13 cellular contexts compared by ENCODE assay signal in genomic region chr19:51111606-51112005, GRCh38. TPM values are rescaled to one million over a fixed set of nuclear protein-coding genes. Genes with fewer than 3 reads are reported as not detected.
DNase-seq lines count a peak whose midpoint lies in the region; TF ChIP-seq lines count a peak whose summit lies in the region.
"Had no signal": no experiment of that assay in that cellular context is flagged by ENCODE, and none has a peak within 500 bp of the region (broad histone marks: within the 10 kb centered on the region; RNA-seq: fewer than 3 reads in every experiment).

No MANE protein-coding gene starts in this region.

- no peak overlapping the region for H3K4me3 ChIP-seq in cardiac fibroblast (replicated peaks in 1 of 2; ENCODE audit: low read depth in 2 of 2, low read length in 2 of 2)

- H3K9me3 Mint-ChIP-seq in neural crest cell: no peaks in the 10 kb centered on the region
- no peaks in the 10 kb centered on the region for H3K9me3 Mint-ChIP-seq in activated T-helper 2 cell treated with anti-CD3 and anti-CD28 coated beads, Interferon-gamma antibody, Interleukin-2, Interleukin-4, amounts not matched to agents 10 μg/mL and 5 μg/mL and 100 μg/mL, durations not matched to agents 14 hours and 24 hours and 36 hours
- H3K9me3 Mint-ChIP-seq: activated CD4-positive, alpha-beta memory T cell treated with anti-CD3 and anti-CD28 coated beads, Interleukin-2, amount 10 ng/mL, durations not matched to agents 7 days and 5 days had no signal

- no peaks in the 10 kb centered on the region for H3K36me3 Mint-ChIP-seq in neural crest cell (ENCODE audit: low read depth)
- H3K36me3 Mint-ChIP-seq in activated T-helper 2 cell treated with anti-CD3 and anti-CD28 coated beads, Interferon-gamma antibody, Interleukin-2, Interleukin-4, amounts not matched to agents 10 μg/mL and 5 μg/mL and 100 μg/mL, durations not matched to agents 14 hours and 24 hours and 36 hours (ENCODE audit: low read depth): peaks cover 9% of the 10 kb centered on the region

- no peak overlapping the region for H3K27ac Mint-ChIP-seq in neural crest cell (ENCODE audit: unreplicated experiment)
- no peak overlapping the region for H3K27ac Mint-ChIP-seq in activated T-helper 2 cell treated with anti-CD3 and anti-CD28 coated beads, Interferon-gamma antibody, Interleukin-2, Interleukin-4, amounts not matched to agents 10 μg/mL and 5 μg/mL and 100 μg/mL, durations not matched to agents 14 hours and 24 hours and 36 hours
- H3K27ac Mint-ChIP-seq: activated CD4-positive, alpha-beta memory T cell treated with anti-CD3 and anti-CD28 coated beads, Interleukin-2, amount 10 ng/mL, durations not matched to agents 7 days and 5 days had no signal

- no peak overlapping the region for H3K4me3 Mint-ChIP-seq in neural crest cell
- no peak overlapping the region for H3K4me3 Mint-ChIP-seq in activated T-helper 2 cell treated with anti-CD3 and anti-CD28 coated beads, Interferon-gamma antibody, Interleukin-2, Interleukin-4, amounts not matched to agents 10 μg/mL and 5 μg/mL and 100 μg/mL, durations not matched to agents 14 hours and 24 hours and 36 hours (ENCODE audit: low read depth)
- H3K4me3 Mint-ChIP-seq: activated CD4-positive, alpha-beta memory T cell treated with anti-CD3 and anti-CD28 coated beads, Interleukin-2, amount 10 ng/mL, durations not matched to agents 7 days and 5 days; naive thymus-derived CD4-positive, alpha-beta T cell had no signal

- intact Hi-C loops in activated T-helper 2 cell treated with anti-CD3 and anti-CD28 coated beads, Interferon-gamma antibody, Interleukin-2, Interleukin-4, amounts not matched to agents 10 μg/mL and 5 μg/mL and 100 μg/mL, durations not matched to agents 14 hours and 24 hours and 36 hours (cut with micrococcal nuclease): loop anchor here (5.0 kb wide), 1 partner anchor 146 kb away; no protein-coding TSS in a partner anchor

- TF ChIP-seq CTCF in cardiac fibroblast (IDR thresholded peaks at IDR 0.05; ENCODE audit: low read depth, low read length): peak; percentile 39
- peak; percentile 37 for TF ChIP-seq CTCF in neural crest cell (conservative IDR thresholded peaks at IDR 0.05)

- DNase-seq in DMS 273 (lab: John Stamatoyannopoulos, UW; ENCODE audit: unreplicated experiment) (peak; percentile 45), DMS 273 treated with DMSO at 0.1 percent for 48 hours (lab: John Stamatoyannopoulos, UW) (no peak), HuH-7 (ENCODE audit: low spot score) (peak; percentile 42), cardiac fibroblast (ENCODE audit: low read depth in 2 of 2) (no peak), neural crest cell (ENCODE audit: low read depth, low spot score) (no peak), EL (no peak), globus pallidus (ENCODE audit: low spot score) (no peak)
- DNase-seq in activated T-helper 2 cell treated with anti-CD3 and anti-CD28 coated beads, Interferon-gamma antibody, Interleukin-2, Interleukin-4, amounts not matched to agents 10 μg/mL and 5 μg/mL and 100 μg/mL, durations not matched to agents 14 hours and 24 hours and 36 hours (ENCODE audit: low spot score): no peak
- DNase-seq: 8988T; activated CD4-positive, alpha-beta memory T cell treated with anti-CD3 and anti-CD28 coated beads, Interleukin-2, amount 10 ng/mL, durations not matched to agents 7 days and 5 days; GDM1; naive thymus-derived CD4-positive, alpha-beta T cell; NCI-H510A treated with DMSO at 0.1 percent for 48 hours had no signal

- H3K4me1 Mint-ChIP-seq in neural crest cell: peaks cover 16% of the 10 kb centered on the region
- peaks cover 24% of the 10 kb centered on the region for H3K4me1 Mint-ChIP-seq in activated T-helper 2 cell treated with anti-CD3 and anti-CD28 coated beads, Interferon-gamma antibody, Interleukin-2, Interleukin-4, amounts not matched to agents 10 μg/mL and 5 μg/mL and 100 μg/mL, durations not matched to agents 14 hours and 24 hours and 36 hours (ENCODE audit: low read depth)

- peaks cover 28% of the 10 kb centered on the region for H3K27me3 Mint-ChIP-seq in neural crest cell (ENCODE audit: low read depth)
- no peaks in the 10 kb centered on the region for H3K27me3 Mint-ChIP-seq in activated T-helper 2 cell treated with anti-CD3 and anti-CD28 coated beads, Interferon-gamma antibody, Interleukin-2, Interleukin-4, amounts not matched to agents 10 μg/mL and 5 μg/mL and 100 μg/mL, durations not matched to agents 14 hours and 24 hours and 36 hours (ENCODE audit: low read depth)
- H3K27me3 Mint-ChIP-seq: naive thymus-derived CD4-positive, alpha-beta T cell had no signal

RNA-seq across cellular contexts. Expression of gene CTU1, which starts 3.4 kb away (rescaled TPM):
- 8.3 and 8.4 TPM in 2 replicates for total RNA-seq in neural crest cell
- total RNA-seq in activated T-helper 2 cell treated with anti-CD3 and anti-CD28 coated beads, Interferon-gamma antibody, Interleukin-2, Interleukin-4, amounts not matched to agents 10 μg/mL and 5 μg/mL and 100 μg/mL, durations not matched to agents 14 hours and 24 hours and 36 hours: 9.7 and 11.0 TPM in 2 replicates

RNA-seq across cellular contexts. Expression of gene SIGLEC9, which starts 13.1 kb away (rescaled TPM):
- total RNA-seq in neural crest cell: not detected in 2 replicates
- 0.18 TPM in 1 of 2 replicates, not detected in the other for total RNA-seq in activated T-helper 2 cell treated with anti-CD3 and anti-CD28 coated beads, Interferon-gamma antibody, Interleukin-2, Interleukin-4, amounts not matched to agents 10 μg/mL and 5 μg/mL and 100 μg/mL, durations not matched to agents 14 hours and 24 hours and 36 hours

RNA-seq across cellular contexts. Expression of gene KLK14, which starts 28.9 kb away (rescaled TPM):
- total RNA-seq in neural crest cell: 0.26 and 0.75 TPM in 2 replicates
- 0.44 and 0.52 TPM in 2 replicates for total RNA-seq in activated T-helper 2 cell treated with anti-CD3 and anti-CD28 coated beads, Interferon-gamma antibody, Interleukin-2, Interleukin-4, amounts not matched to agents 10 μg/mL and 5 μg/mL and 100 μg/mL, durations not matched to agents 14 hours and 24 hours and 36 hours

RNA-seq across cellular contexts. Expression of gene SIGLEC7, which starts 30.5 kb away (rescaled TPM):
- total RNA-seq in neural crest cell: not detected in 2 replicates
- total RNA-seq in activated T-helper 2 cell treated with anti-CD3 and anti-CD28 coated beads, Interferon-gamma antibody, Interleukin-2, Interleukin-4, amounts not matched to agents 10 μg/mL and 5 μg/mL and 100 μg/mL, durations not matched to agents 14 hours and 24 hours and 36 hours: not detected in 2 replicates
- total RNA-seq: activated CD4-positive, alpha-beta memory T cell treated with anti-CD3 and anti-CD28 coated beads, Interleukin-2, amount 10 ng/mL, durations not matched to agents 7 days and 5 days had no signal

RNA-seq across cellular contexts. Expression of gene KLK13, which starts 46.7 kb away (rescaled TPM):
- total RNA-seq in neural crest cell: not detected in 2 replicates
- not detected in 2 replicates for total RNA-seq in activated T-helper 2 cell treated with anti-CD3 and anti-CD28 coated beads, Interferon-gamma antibody, Interleukin-2, Interleukin-4, amounts not matched to agents 10 μg/mL and 5 μg/mL and 100 μg/mL, durations not matched to agents 14 hours and 24 hours and 36 hours
- total RNA-seq: activated CD4-positive, alpha-beta memory T cell treated with anti-CD3 and anti-CD28 coated beads, Interleukin-2, amount 10 ng/mL, durations not matched to agents 7 days and 5 days; naive thymus-derived CD4-positive, alpha-beta T cell had no signal

Comparison
In these comparisons a context has a peak if more than half of its experiments do, and no peak if none do; other contexts are left out.
1. DNase-seq: peak in DMS 273 (single experiment) and HuH-7 (single experiment); none in DMS 273 treated with DMSO at 0.1 percent for 48 hours (single experiment), cardiac fibroblast (0 of 2), neural crest cell (single experiment), EL (single experiment), activated T-helper 2 cell treated with anti-CD3 and anti-CD28 coated beads, Interferon-gamma antibody, Interleukin-2, Interleukin-4, amounts not matched to agents 10 μg/mL and 5 μg/mL and 100 μg/mL, durations not matched to agents 14 hours and 24 hours and 36 hours (single experiment) and globus pallidus (single experiment).